ENCODE assay signal across 30 cellular contexts in the genomic region with DNA sequence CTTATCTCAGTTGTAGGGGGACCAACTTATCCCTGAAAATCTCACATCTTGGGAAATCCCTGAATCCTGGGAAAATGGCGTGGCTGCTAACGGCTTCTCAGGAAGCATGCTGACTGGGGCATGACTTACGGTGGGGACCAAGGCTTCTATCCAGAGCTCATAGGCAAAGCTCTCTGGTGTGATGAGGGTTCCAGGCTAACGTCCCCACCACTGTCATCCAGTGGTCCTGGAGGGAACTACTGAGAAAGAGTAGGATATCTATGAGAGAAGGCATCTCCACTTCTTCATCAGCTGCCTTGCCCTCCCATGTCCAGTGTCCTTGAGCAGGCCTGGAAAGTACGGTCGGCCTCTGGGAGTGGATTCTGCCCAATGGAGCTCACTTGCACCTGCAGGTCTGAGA.
"Had no signal": no experiment of that assay in that cellular context is flagged by ENCODE, and none has a peak within 500 bp of the region (broad histone marks: within the 10 kb centered on the region; RNA-seq: fewer than 3 reads in every experiment).

No MANE protein-coding gene starts in this region.

- H3K27me3 ChIP-seq: neutrophil, ovary, right lobe of liver, sigmoid colon, thyroid gland, tibial nerve, upper lobe of left lung, vagina had no signal

- H3K4me3 ChIP-seq: ovary, psoas muscle, right lobe of liver, sigmoid colon, stomach, thoracic aorta, thyroid gland, tibial nerve, upper lobe of left lung, vagina had no signal

- H3K36me3 ChIP-seq: neutrophil, ovary, right lobe of liver, sigmoid colon, stomach, thoracic aorta, thyroid gland, tibial nerve, upper lobe of left lung, vagina had no signal

- H3K9me3 ChIP-seq: neutrophil, psoas muscle, right lobe of liver, sigmoid colon, stomach, thoracic aorta, thyroid gland, upper lobe of left lung, vagina had no signal

- H3K9me3 Mint-ChIP-seq: naive thymus-derived CD8-positive, alpha-beta T cell; natural killer cell treated with Interleukin-12 subunit alpha and Interleukin-12 subunit beta and Interleukin-15 and Interleukin-18, amount 100 ng/mL, for 72 hours; nephron progenitor cell; neural crest cell; stimulated activated effector memory CD8-positive, alpha-beta T cell treated with anti-CD3 and anti-CD28 coated beads, Interleukin-12 subunit alpha, Interleukin-12 subunit beta, amount 100 ng/mL, for 72 hours; stimulated activated naive B cell treated with anti-CD40 and anti-IgM and Interleukin-4, amounts not matched to agents 10 μg/mL and 1 μg/mL and 100 μg/mL, for 72 hours; stimulated activated naive CD8-positive, alpha-beta T cell treated with anti-CD3 and anti-CD28 coated beads, Interleukin-15, Interleukin-2, amounts not matched to agents 100 ng/mL and 50 ng/mL, for 24 hours had no signal

- H3K27me3 Mint-ChIP-seq: stimulated activated naive CD8-positive, alpha-beta T cell treated with anti-CD3 and anti-CD28 coated beads, Interleukin-15, Interleukin-2, amounts not matched to agents 100 ng/mL and 50 ng/mL, for 24 hours had no signal

- H3K36me3 Mint-ChIP-seq: naive thymus-derived CD8-positive, alpha-beta T cell; natural killer cell treated with Interleukin-12 subunit alpha and Interleukin-12 subunit beta and Interleukin-15 and Interleukin-18, amount 100 ng/mL, for 72 hours; stimulated activated effector memory CD8-positive, alpha-beta T cell treated with anti-CD3 and anti-CD28 coated beads, Interleukin-12 subunit alpha, Interleukin-12 subunit beta, amount 100 ng/mL, for 72 hours; stimulated activated naive B cell treated with anti-CD40 and anti-IgM and Interleukin-4, amounts not matched to agents 10 μg/mL and 1 μg/mL and 100 μg/mL, for 72 hours had no signal

- ATAC-seq: naive thymus-derived CD8-positive, alpha-beta T cell; natural killer cell treated with Interleukin-12 subunit alpha and Interleukin-12 subunit beta and Interleukin-15 and Interleukin-18, amount 100 ng/mL, for 72 hours; psoas muscle; right cardiac atrium; right lobe of liver; stimulated activated effector memory CD8-positive, alpha-beta T cell treated with anti-CD3 and anti-CD28 coated beads, Interleukin-12 subunit alpha, Interleukin-12 subunit beta, amount 100 ng/mL, for 72 hours; stimulated activated naive B cell treated with anti-CD40 and anti-IgM and Interleukin-4, amounts not matched to agents 10 μg/mL and 1 μg/mL and 100 μg/mL, for 72 hours had no signal

- H3K4me3 Mint-ChIP-seq: naive thymus-derived CD8-positive, alpha-beta T cell; natural killer cell treated with Interleukin-12 subunit alpha and Interleukin-12 subunit beta and Interleukin-15 and Interleukin-18, amount 100 ng/mL, for 72 hours; nephron progenitor cell; neural crest cell; stimulated activated effector memory CD8-positive, alpha-beta T cell treated with anti-CD3 and anti-CD28 coated beads, Interleukin-12 subunit alpha, Interleukin-12 subunit beta, amount 100 ng/mL, for 72 hours; stimulated activated naive B cell treated with anti-CD40 and anti-IgM and Interleukin-4, amounts not matched to agents 10 μg/mL and 1 μg/mL and 100 μg/mL, for 72 hours; stimulated activated naive CD8-positive, alpha-beta T cell treated with anti-CD3 and anti-CD28 coated beads, Interleukin-15, Interleukin-2, amounts not matched to agents 100 ng/mL and 50 ng/mL, for 24 hours had no signal

- DNase-seq: naive thymus-derived CD8-positive, alpha-beta T cell; nephron progenitor cell; nucleus accumbens; ovary; posterior cingulate gyrus; psoas muscle; right cardiac atrium; right lobe of liver; sigmoid colon; small intestine; stimulated activated CD4-positive, alpha-beta T cell treated with anti-CD3 and anti-CD28 coated beads, Interleukin-15, amount 100 ng/mL, for 24 hours; stimulated activated CD4-positive, alpha-beta T cell treated with anti-CD3 and anti-CD28 coated beads, Interleukin-2, amount 100 ng/mL, for 24 hours; stimulated activated CD4-positive, alpha-beta T cell treated with anti-CD3 and anti-CD28 coated beads, Interleukin-2, amount 100 ng/mL, for 48 hours; stimulated activated CD4-positive, alpha-beta T cell treated with anti-CD3 and anti-CD28 coated beads, Interleukin-4, amount 100 ng/mL, for 24 hours; stimulated activated naive B cell treated with anti-CD40 and anti-IgM and Interleukin-4, amounts not matched to agents 10 μg/mL and 1 μg/mL and 100 μg/mL, for 72 hours; stimulated activated naive CD4-positive, alpha-beta T cell treated with Interleukin-2 at 50 U/mL for 16 hours; stomach; thyroid gland; trophoblast cell; upper lobe of left lung had no signal

- H3K27ac Mint-ChIP-seq: naive thymus-derived CD8-positive, alpha-beta T cell; natural killer cell treated with Interleukin-12 subunit alpha and Interleukin-12 subunit beta and Interleukin-15 and Interleukin-18, amount 100 ng/mL, for 72 hours; nephron progenitor cell; progenitor cell of endocrine pancreas; stimulated activated effector memory CD8-positive, alpha-beta T cell treated with anti-CD3 and anti-CD28 coated beads, Interleukin-12 subunit alpha, Interleukin-12 subunit beta, amount 100 ng/mL, for 72 hours; stimulated activated naive B cell treated with anti-CD40 and anti-IgM and Interleukin-4, amounts not matched to agents 10 μg/mL and 1 μg/mL and 100 μg/mL, for 72 hours; stimulated activated naive CD8-positive, alpha-beta T cell treated with anti-CD3 and anti-CD28 coated beads, Interleukin-15, Interleukin-2, amounts not matched to agents 100 ng/mL and 50 ng/mL, for 24 hours had no signal

- H3K27ac ChIP-seq: neutrophil, ovary, parathyroid adenoma, psoas muscle, right lobe of liver, sigmoid colon, stomach, thoracic aorta, thyroid gland, tibial nerve, upper lobe of left lung, vagina had no signal

- H3K4me1 Mint-ChIP-seq: naive thymus-derived CD8-positive, alpha-beta T cell; stimulated activated effector memory CD8-positive, alpha-beta T cell treated with anti-CD3 and anti-CD28 coated beads, Interleukin-12 subunit alpha, Interleukin-12 subunit beta, amount 100 ng/mL, for 72 hours; stimulated activated naive B cell treated with anti-CD40 and anti-IgM and Interleukin-4, amounts not matched to agents 10 μg/mL and 1 μg/mL and 100 μg/mL, for 72 hours had no signal

- H3K4me1 ChIP-seq: parathyroid adenoma, psoas muscle, right lobe of liver, sigmoid colon, stomach, thyroid gland, tibial nerve, upper lobe of left lung, vagina had no signal
